Comparison of ENCODE assay signal across 2 cellular contexts in genomic region chr6:74356385-74356784, GRCh38.
TF ChIP-seq lines count a peak whose summit lies in the region.

No MANE protein-coding gene starts in this region.

TF ChIP-seq in IMR-90, 13 proteins besides CTCF, POLR2A, EP300 and RAD21:
- TF ChIP-seq FOS (IDR thresholded peaks at IDR 0.05; ENCODE audit: low read depth, low read length): no peak
- no peak for TF ChIP-seq RCOR1 (IDR thresholded peaks at IDR 0.05; ENCODE audit: insufficient replicate concordance, low read length)
- TF ChIP-seq USF2 (IDR thresholded peaks at IDR 0.05; ENCODE audit: low read depth, low read length): no peak
- no peak for TF ChIP-seq BHLHE40 (IDR thresholded peaks at IDR 0.05; ENCODE audit: low read depth, low read length)
- TF ChIP-seq NFE2L2 (IDR thresholded peaks at IDR 0.05; ENCODE audit: low read depth, low read length): no peak
- TF ChIP-seq CHD1 (IDR thresholded peaks at IDR 0.05; ENCODE audit: low read depth, low read length): no peak
- no peak for TF ChIP-seq RFX5 (IDR thresholded peaks at IDR 0.05; ENCODE audit: low read depth, low read length)
- no peak for TF ChIP-seq CEBPB (IDR thresholded peaks at IDR 0.05; ENCODE audit: low read depth, low read length)

TF ChIP-seq in H1, 55 proteins besides CTCF, POLR2A, EP300 and RAD21:
- no peak for TF ChIP-seq ZNF274 (IDR thresholded peaks at IDR 0.05; ENCODE audit: borderline replicate concordance, extremely low read depth, low read length)
- TF ChIP-seq JUND (IDR thresholded peaks at IDR 0.05; ENCODE audit: low read length): peak; percentile 29; the same call in 1 of the 2 replicates
